Comparison of ENCODE assay signal across 28 cellular contexts in genomic region chr13:34654203-34654602, GRCh38.
DNase-seq lines count a peak whose midpoint lies in the region; ATAC-seq and TF ChIP-seq lines count a peak whose summit lies in the region.
"Had no signal": no experiment of that assay in that cellular context is flagged by ENCODE, and none has a peak within 500 bp of the region (broad histone marks: within the 10 kb centered on the region; RNA-seq: fewer than 3 reads in every experiment).

No MANE protein-coding gene starts in this region.

- peaks cover 9 to 12% of the 10 kb centered on the region in 2 donors for H3K9me3 Mint-ChIP-seq in stimulated activated naive B cell treated with anti-CD40 and anti-IgM and Interleukin-4, amounts not matched to agents 10 μg/mL and 1 μg/mL and 100 μg/mL, for 72 hours

- H3K27ac ChIP-seq in left ventricle myocardium inferior (replicated peaks) = peak overlapping the region; percentile 66
- H3K27ac ChIP-seq in left lung = no peak overlapping the region
- H3K27ac ChIP-seq: SJSA1 had no signal

- H3K4me1 ChIP-seq in left ventricle myocardium inferior (peaks cover 21% of the 10 kb centered on the region), left lung (no peaks in the 10 kb centered on the region)
- H3K4me1 ChIP-seq: SJSA1 had no signal

- H3K4me3 Mint-ChIP-seq in stimulated activated naive B cell treated with anti-CD40 and anti-IgM and Interleukin-4, amounts not matched to agents 10 μg/mL and 1 μg/mL and 100 μg/mL, for 72 hours = no peak overlapping the region
- H3K4me3 Mint-ChIP-seq: activated CD4-positive, alpha-beta memory T cell treated with anti-CD3 and anti-CD28 coated beads, Interleukin-2, amount 10 ng/mL, durations not matched to agents 7 days and 5 days; activated T-helper 17 cell treated with anti-CD3 and anti-CD28 coated beads, Interleukin-2, amount 50 U/mL, for 72 hours; central memory CD8-positive, alpha-beta T cell; H9 had no signal

- ATAC-seq in Right ventricle myocardium inferior (no peak), left lung (peak; percentile 13), HG02884 (IDR thresholded peaks at IDR 0.05; ENCODE audit: unreplicated experiment) (no peak), GM21619 (IDR thresholded peaks at IDR 0.05; ENCODE audit: unreplicated experiment) (no peak)
- no peak for ATAC-seq in stimulated activated naive B cell treated with anti-CD40 and anti-IgM and Interleukin-4, amounts not matched to agents 10 μg/mL and 1 μg/mL and 100 μg/mL, for 72 hours (replicated peaks)
- ATAC-seq: activated T-helper 17 cell treated with anti-CD3 and anti-CD28 coated beads, Interleukin-2, amount 50 U/mL, for 72 hours had no signal

- peaks cover 6% of the 10 kb centered on the region for H3K9me3 ChIP-seq in left ventricle myocardium inferior (replicated peaks)
- H3K9me3 ChIP-seq in left lung = peaks cover 0 to 8% of the 10 kb centered on the region in 2 donors
- H3K9me3 ChIP-seq: MG63, SJSA1 had no signal

- H3K4me1 Mint-ChIP-seq in stimulated activated naive B cell treated with anti-CD40 and anti-IgM and Interleukin-4, amounts not matched to agents 10 μg/mL and 1 μg/mL and 100 μg/mL, for 72 hours = no peaks in the 10 kb centered on the region
- H3K4me1 Mint-ChIP-seq: activated CD4-positive, alpha-beta memory T cell treated with anti-CD3 and anti-CD28 coated beads, Interleukin-2, amount 10 ng/mL, durations not matched to agents 7 days and 5 days; activated T-helper 17 cell treated with anti-CD3 and anti-CD28 coated beads, Interleukin-2, amount 50 U/mL, for 72 hours; central memory CD8-positive, alpha-beta T cell; H9 had no signal

- DNase-seq in left ventricle myocardium inferior = no peak
- no peak for DNase-seq in Right ventricle myocardium inferior (ENCODE audit: missing footprints)
- peak; percentile 8 for DNase-seq in astrocyte of the hippocampus (ENCODE audit: low read depth, low spot score)
- DNase-seq in left lung = no peak
- no peak for DNase-seq in stimulated activated naive B cell treated with anti-CD40 and anti-IgM and Interleukin-4, amounts not matched to agents 10 μg/mL and 1 μg/mL and 100 μg/mL, for 72 hours
- DNase-seq in kidney glomerular epithelial cell (lab: John Stamatoyannopoulos, UW) = no peak
- DNase-seq: activated CD4-positive, alpha-beta memory T cell treated with anti-CD3 and anti-CD28 coated beads, Interleukin-2, amount 10 ng/mL, durations not matched to agents 7 days and 5 days; activated CD8-positive, alpha-beta memory T cell treated with anti-CD3 and anti-CD28 coated beads, Interleukin-2, amount 50 U/mL, for 48 hours; activated naive CD4-positive, alpha-beta T cell treated with anti-CD3 and anti-CD28 coated beads, Interleukin-2, amount 50 U/mL, for 16 hours; anterior cingulate cortex; DMS153; glutamatergic neuron; H9; kidney; MG63; NCI-H1417; NCI-H2081; NCI-H2227 treated with DMSO at 0.1 percent for 48 hours; NCI-H69; stimulated activated CD4-positive, alpha-beta T cell treated with anti-CD3 and anti-CD28 coated beads, Interleukin-1b, Interleukin-23, amount 100 ng/mL, for 48 hours; T-helper 1 cell; trophoblast cell had no signal

- H3K36me3 ChIP-seq in left ventricle myocardium inferior (no peaks in the 10 kb centered on the region), left lung (no peaks in the 10 kb centered on the region)
- H3K36me3 ChIP-seq: MG63, SJSA1 had no signal

- H3K4me3 ChIP-seq in left ventricle myocardium inferior = no peak overlapping the region
- no peak overlapping the region for H3K4me3 ChIP-seq in left lung
- H3K4me3 ChIP-seq: MG63, SJSA1, smooth muscle cell had no signal

- H3K36me3 Mint-ChIP-seq in stimulated activated naive B cell treated with anti-CD40 and anti-IgM and Interleukin-4, amounts not matched to agents 10 μg/mL and 1 μg/mL and 100 μg/mL, for 72 hours = no peaks in the 10 kb centered on the region

- no peaks in the 10 kb centered on the region for H3K27me3 Mint-ChIP-seq in stimulated activated naive B cell treated with anti-CD40 and anti-IgM and Interleukin-4, amounts not matched to agents 10 μg/mL and 1 μg/mL and 100 μg/mL, for 72 hours
- H3K27me3 Mint-ChIP-seq: activated CD4-positive, alpha-beta memory T cell treated with anti-CD3 and anti-CD28 coated beads, Interleukin-2, amount 10 ng/mL, durations not matched to agents 7 days and 5 days; activated T-helper 17 cell treated with anti-CD3 and anti-CD28 coated beads, Interleukin-2, amount 50 U/mL, for 72 hours; central memory CD8-positive, alpha-beta T cell had no signal

- TF ChIP-seq CTCF in left ventricle myocardium inferior (IDR thresholded peaks at IDR 0.05; ENCODE audit: borderline replicate concordance) (no peak), left lung (IDR thresholded peaks at IDR 0.05) (no peak)

- H3K27ac Mint-ChIP-seq in stimulated activated naive B cell treated with anti-CD40 and anti-IgM and Interleukin-4, amounts not matched to agents 10 μg/mL and 1 μg/mL and 100 μg/mL, for 72 hours = peak overlapping the region; percentile 25
- H3K27ac Mint-ChIP-seq: activated CD4-positive, alpha-beta memory T cell treated with anti-CD3 and anti-CD28 coated beads, Interleukin-2, amount 10 ng/mL, durations not matched to agents 7 days and 5 days; activated T-helper 17 cell treated with anti-CD3 and anti-CD28 coated beads, Interleukin-2, amount 50 U/mL, for 72 hours; H9 had no signal

- H3K27me3 ChIP-seq in left ventricle myocardium inferior (ENCODE audit: low read depth) (no peaks in the 10 kb centered on the region), left lung (no peaks in the 10 kb centered on the region)
- H3K27me3 ChIP-seq: MG63, SJSA1 had no signal

- intact Hi-C loops in left ventricle myocardium inferior (cut with micrococcal nuclease) (no loop called here), Right ventricle myocardium inferior (cut with DNase I) (loop anchor here (10.0 kb wide), 1 partner anchor 291 kb away; the partner anchor contains the start of gene NBEA), left lung (cut with DNase I) (no loop called here)
